ENCODE assay signal across 13 cellular contexts in genomic region chr1:31702836-31703404, GRCh38. TPM values are rescaled to one million over a fixed set of nuclear protein-coding genes. Genes with fewer than 3 reads are reported as not detected.
DNase-seq lines count a peak whose midpoint lies in the region; ATAC-seq, FAIRE-seq and TF ChIP-seq lines count a peak whose summit lies in the region.
"Had no signal": no experiment of that assay in that cellular context is flagged by ENCODE, and none has a peak within 500 bp of the region (broad histone marks: within the 10 kb centered on the region; RNA-seq: fewer than 3 reads in every experiment).

No MANE protein-coding gene starts in this region.

- no peaks in the 10 kb centered on the region for H3K9me3 Mint-ChIP-seq in HFFc6

- H3K36me3 ChIP-seq in bronchial epithelial cell (ENCODE audit: control insufficient read depth, insufficient read depth, low read length) (peaks cover 9% of the 10 kb centered on the region), testis (ENCODE audit: low read depth, missing control alignments) (no peaks in the 10 kb centered on the region)

- peaks cover 2% of the 10 kb centered on the region for H3K27me3 Mint-ChIP-seq in HFFc6 (ENCODE audit: insufficient read depth)

- no peaks in the 10 kb centered on the region for H3K9me3 ChIP-seq in testis

- peaks cover 18% of the 10 kb centered on the region for H3K36me3 Mint-ChIP-seq in HFFc6 (ENCODE audit: low read depth)

- H3K27me3 ChIP-seq in bronchial epithelial cell (ENCODE audit: control insufficient read depth, insufficient read depth, low read length) (no peaks in the 10 kb centered on the region), layer of hippocampus (ENCODE audit: control insufficient read depth, insufficient read depth, low read length) (no peaks in the 10 kb centered on the region), testis (no peaks in the 10 kb centered on the region)

- TF ChIP-seq POLR2A in testis (IDR thresholded peaks at IDR 0.05) = no peak

- peak overlapping the region; percentile 45 for H3K4me3 ChIP-seq in bronchial epithelial cell (ENCODE audit: low read depth, low read length)
- peak overlapping the region; percentile 49 to 52 for H3K4me3 ChIP-seq in testis

- peak overlapping the region; percentile 79 for H3K27ac ChIP-seq in layer of hippocampus (ENCODE audit: low read depth, low read length)
- H3K27ac ChIP-seq in testis = peak overlapping the region; percentile 69 to 82

- TF ChIP-seq CTCF in HFFc6 (IDR thresholded peaks at IDR 0.05) (no peak), bronchial epithelial cell (IDR thresholded peaks at IDR 0.05; ENCODE audit: insufficient read depth, low read length, severe bottlenecking) (no peak), testis (IDR thresholded peaks at IDR 0.05) (no peak)

- peaks cover 30% of the 10 kb centered on the region for H3K4me1 ChIP-seq in testis

- DNase-seq in HFFc6 = peak; percentile 35
- DNase-seq in bronchial epithelial cell (ENCODE audit: low read depth) = peak; percentile 38
- DNase-seq in testis = no peak
- no peak for DNase-seq in amniotic stem cell (lab: John Stamatoyannopoulos, UW)
- no peak for DNase-seq in activated CD8-positive, alpha-beta memory T cell treated with anti-CD3 and anti-CD28 coated beads, Interleukin-2, amount 50 U/mL, for 48 hours
- DNase-seq in germinal center (ENCODE audit: low spot score) = no peak
- DNase-seq: DMS 273 treated with DMSO at 0.1 percent for 48 hours; effector CD4-positive, alpha-beta T cell; NCI-H2029 treated with DMSO at 0.1 percent for 48 hours had no signal

- H3K4me1 Mint-ChIP-seq in HFFc6 (ENCODE audit: low read depth) = peaks cover 82% of the 10 kb centered on the region

- peak overlapping the region; percentile 95 for H3K4me3 Mint-ChIP-seq in HFFc6

- peak overlapping the region; percentile 92 for H3K27ac Mint-ChIP-seq in HFFc6
- H3K27ac Mint-ChIP-seq: progenitor cell of endocrine pancreas had no signal

- FAIRE-seq in bronchial epithelial cell (lab: Jason Lieb, UNC) = peak; percentile 76
- FAIRE-seq: islet of Langerhans had no signal

- intact Hi-C loops in testis (cut with DNase I; ENCODE audit: low total_unique reads) = no loop called here

- 55 to 66% methylated on average over 7 to 8 of the region's 8 CpGs for WGBS in testis, 2 donors

- no peak for ATAC-seq in GM19397 (IDR thresholded peaks at IDR 0.05; ENCODE audit: unreplicated experiment)

RNA-seq across cellular contexts. Expression of gene COL16A1, which starts 0.9 kb away (rescaled TPM):
- 100 to 1,000 TPM in 1 of 6 experiments, 10 to 100 TPM in 5; 74.1 to 100 (median 87.6) TPM for total RNA-seq in HFFc6 (2021; fragmentation: NEBNext Ultra II Directional; extraction: Animal tissue kit (Norgen Biotek cat#: 25700))
- total RNA-seq in bronchial epithelial cell = 87.7 and 121 TPM in 2 replicates
- total RNA-seq in testis = 100 to 1,000 TPM; 101 to 120 TPM
- 96.4 TPM for polyA plus RNA-seq in testis (ENCODE audit: insufficient read depth, low read depth, low replicate concordance)

RNA-seq across cellular contexts. Expression of gene PEF1, which starts 58.2 kb away (rescaled TPM):
- 10 to 100 TPM; 65.8 to 81.3 (median 69.3) TPM for total RNA-seq in HFFc6 (2021; fragmentation: NEBNext Ultra II Directional; extraction: Animal tissue kit (Norgen Biotek cat#: 25700))
- total RNA-seq in bronchial epithelial cell (67.4 and 95.2 TPM in 2 replicates), testis (100 to 1,000 TPM in 1 of 2 donors, 10 to 100 TPM in 1; 73.5 to 124 TPM)
- polyA plus RNA-seq in testis (ENCODE audit: insufficient read depth, low read depth, low replicate concordance) = 81.4 TPM

Comparison
In these comparisons a context has a peak if more than half of its experiments do, and no peak if none do; other contexts are left out.
1. DNase-seq: peak in HFFc6 (single experiment) and bronchial epithelial cell (single experiment); none in testis (single experiment), amniotic stem cell (single experiment), activated CD8-positive, alpha-beta memory T cell treated with anti-CD3 and anti-CD28 coated beads, Interleukin-2, amount 50 U/mL, for 48 hours (single experiment) and germinal center (single experiment).